33 cellular contexts compared by ENCODE assay signal in genomic region chr12:3353621-3354020, GRCh38.
"Had no signal": no experiment of that assay in that cellular context is flagged by ENCODE, and none has a peak within 500 bp of the region (broad histone marks: within the 10 kb centered on the region; RNA-seq: fewer than 3 reads in every experiment).

No MANE protein-coding gene starts in this region.

- H3K36me3 ChIP-seq: ascending aorta, cardiac muscle cell had no signal

- H3K4me1 ChIP-seq: ascending aorta had no signal

- H3K36me3 Mint-ChIP-seq: activated CD8-positive, alpha-beta memory T cell treated with anti-CD3 and anti-CD28 coated beads, Interleukin-2, amount 10 ng/mL, durations not matched to agents 7 days and 5 days; activated naive CD4-positive, alpha-beta T cell treated with anti-CD3 and anti-CD28 coated beads, Interleukin-2, amount 10 ng/mL, durations not matched to agents 7 days and 5 days; activated naive CD4-positive, alpha-beta T cell treated with anti-CD3 and anti-CD28 coated beads, Interleukin-2, amount 50 U/mL, for 24 hours; activated naive CD8-positive, alpha-beta T cell; activated naive CD8-positive, alpha-beta T cell treated with anti-CD3 and anti-CD28 coated beads, Interleukin-2, amount 10 ng/mL, durations not matched to agents 7 days and 5 days; brain had no signal

- H3K9me3 ChIP-seq: ascending aorta had no signal

- H3K27me3 ChIP-seq: ascending aorta had no signal

- H3K27ac Mint-ChIP-seq: activated B cell treated with CpG ODN at 0.5 μM for 24 hours; activated CD4-positive, alpha-beta memory T cell treated with anti-CD3 and anti-CD28 coated beads, Interleukin-2, amount 10 ng/mL, durations not matched to agents 7 days and 5 days; activated CD4-positive, alpha-beta T cell treated with anti-CD3 and anti-CD28 coated beads, Interleukin-2, amount 10 ng/mL, durations not matched to agents 24 days and 14 days; activated CD8-positive, alpha-beta memory T cell treated with anti-CD3 and anti-CD28 coated beads, Interleukin-2, amount 10 ng/mL, durations not matched to agents 7 days and 5 days; activated CD8-positive, alpha-beta T cell treated with anti-CD3 and anti-CD28 coated beads, Interleukin-2, amount 10 ng/mL, durations not matched to agents 7 days and 5 days; activated naive CD4-positive, alpha-beta T cell treated with anti-CD3 and anti-CD28 coated beads, Interleukin-2, amount 10 ng/mL, durations not matched to agents 7 days and 5 days; activated naive CD4-positive, alpha-beta T cell treated with anti-CD3 and anti-CD28 coated beads, Interleukin-2, amount 50 U/mL, for 24 hours; activated naive CD8-positive, alpha-beta T cell; activated naive CD8-positive, alpha-beta T cell treated with anti-CD3 and anti-CD28 coated beads, Interleukin-2, amount 10 ng/mL, durations not matched to agents 7 days and 5 days; activated naive CD8-positive, alpha-beta T cell treated with anti-CD3 and anti-CD28 coated beads, Interleukin-2, amount 50 U/mL, for 24 hours; activated T-cell treated with anti-CD3 and anti-CD28 coated beads, Interleukin-2, amount 50 U/mL, for 24 hours; activated T-helper 2 cell treated with anti-CD3 and anti-CD28 coated beads, Interferon-gamma antibody, Interleukin-2, Interleukin-4, amounts not matched to agents 10 μg/mL and 5 μg/mL and 100 μg/mL, durations not matched to agents 14 hours and 24 hours and 36 hours; brain; T-helper 1 cell treated with Interleukin-12 subunit alpha and Interleukin-12 subunit beta and Interleukin-4 antibody, amounts not matched to agents 30 μg/mL and 1 μg/mL, for 36 hours; T-helper 2 cell treated with Interferon-gamma antibody and Interleukin-4, amounts not matched to agents 5 μg/mL and 100 μg/mL, for 36 hours had no signal

- H3K27ac ChIP-seq: ascending aorta, cardiac muscle cell, VCaP had no signal

- H3K9me3 Mint-ChIP-seq: activated B cell treated with CpG ODN at 0.5 μM for 24 hours; activated CD4-positive, alpha-beta memory T cell treated with anti-CD3 and anti-CD28 coated beads, Interleukin-2, amount 10 ng/mL, durations not matched to agents 7 days and 5 days; activated CD4-positive, alpha-beta T cell treated with anti-CD3 and anti-CD28 coated beads, Interleukin-2, amount 10 ng/mL, durations not matched to agents 24 days and 14 days; activated naive CD4-positive, alpha-beta T cell treated with anti-CD3 and anti-CD28 coated beads, Interleukin-2, amount 10 ng/mL, durations not matched to agents 7 days and 5 days; activated naive CD4-positive, alpha-beta T cell treated with anti-CD3 and anti-CD28 coated beads, Interleukin-2, amount 50 U/mL, for 24 hours; activated naive CD8-positive, alpha-beta T cell treated with anti-CD3 and anti-CD28 coated beads, Interleukin-2, amount 10 ng/mL, durations not matched to agents 7 days and 5 days; activated naive CD8-positive, alpha-beta T cell treated with anti-CD3 and anti-CD28 coated beads, Interleukin-2, amount 50 U/mL, for 24 hours; activated T-cell treated with anti-CD3 and anti-CD28 coated beads, Interleukin-2, amount 50 U/mL, for 24 hours; activated T-helper 2 cell treated with anti-CD3 and anti-CD28 coated beads, Interferon-gamma antibody, Interleukin-2, Interleukin-4, amounts not matched to agents 10 μg/mL and 5 μg/mL and 100 μg/mL, durations not matched to agents 14 hours and 24 hours and 36 hours; brain; T-helper 1 cell treated with Interleukin-12 subunit alpha and Interleukin-12 subunit beta and Interleukin-4 antibody, amounts not matched to agents 30 μg/mL and 1 μg/mL, for 36 hours; T-helper 2 cell treated with Interferon-gamma antibody and Interleukin-4, amounts not matched to agents 5 μg/mL and 100 μg/mL, for 36 hours had no signal

- H3K4me3 ChIP-seq: ascending aorta, cardiac muscle cell had no signal

- H3K27me3 Mint-ChIP-seq: activated naive CD4-positive, alpha-beta T cell treated with anti-CD3 and anti-CD28 coated beads, Interleukin-2, amount 50 U/mL, for 24 hours; activated naive CD8-positive, alpha-beta T cell; activated naive CD8-positive, alpha-beta T cell treated with anti-CD3 and anti-CD28 coated beads, Interleukin-2, amount 10 ng/mL, durations not matched to agents 7 days and 5 days; activated naive CD8-positive, alpha-beta T cell treated with anti-CD3 and anti-CD28 coated beads, Interleukin-2, amount 50 U/mL, for 24 hours had no signal

- DNase-seq: activated B cell treated with CpG ODN at 0.5 μM for 24 hours; activated CD4-positive, alpha-beta memory T cell treated with anti-CD3 and anti-CD28 coated beads, Interleukin-2, amount 10 ng/mL, durations not matched to agents 7 days and 5 days; activated CD4-positive, alpha-beta T cell treated with anti-CD3 and anti-CD28 coated beads for 4 hours; activated CD4-positive, alpha-beta T cell treated with anti-CD3 and anti-CD28 coated beads, Interleukin-2, amount 10 ng/mL, durations not matched to agents 24 days and 14 days; activated CD4-positive, alpha-beta T cell treated with anti-CD3 and anti-CD28 coated beads, Interleukin-2, amount 50 U/mL, for 1 hour; activated CD4-positive, alpha-beta T cell treated with anti-CD3 and anti-CD28 coated beads, Interleukin-2, amount 50 U/mL, for 4 hours; activated CD4-positive, CD25-positive, alpha-beta regulatory T cell treated with anti-CD3 and anti-CD28 coated beads, Interleukin-2, amount 50 U/mL, for 72 hours; activated CD8-positive, alpha-beta memory T cell treated with anti-CD3 and anti-CD28 coated beads for 24 hours; activated CD8-positive, alpha-beta memory T cell treated with anti-CD3 and anti-CD28 coated beads, Interleukin-2, amount 10 ng/mL, durations not matched to agents 7 days and 5 days; activated CD8-positive, alpha-beta memory T cell treated with anti-CD3 and anti-CD28 coated beads, Interleukin-2, amount 50 U/mL, for 48 hours; activated CD8-positive, alpha-beta T cell treated with anti-CD3 and anti-CD28 coated beads, Interleukin-2, amount 10 ng/mL, durations not matched to agents 7 days and 5 days; activated gamma-delta T cell; activated naive CD4-positive, alpha-beta T cell treated with anti-CD3 and anti-CD28 coated beads, Interleukin-2, amount 10 ng/mL, durations not matched to agents 7 days and 5 days; activated naive CD4-positive, alpha-beta T cell treated with Interleukin-2 at 50 U/mL for 16 hours; activated naive CD8-positive, alpha-beta T cell treated with anti-CD3 and anti-CD28 coated beads, Interleukin-2, amount 10 ng/mL, durations not matched to agents 7 days and 5 days; activated naive CD8-positive, alpha-beta T cell treated with anti-CD3 and anti-CD28 coated beads, Interleukin-2, amount 50 U/mL, for 24 hours; activated T-cell treated with anti-CD3 and anti-CD28 coated beads, Interleukin-2, amount 50 U/mL, for 24 hours; activated T-cell treated with anti-CD3 and anti-CD28 coated beads, Interleukin-2, amount 50 U/mL, for 48 hours; amygdala; anterior cingulate cortex; central memory CD4-positive, alpha-beta T cell; T-helper 1 cell; T-helper 2 cell; T-helper 9 cell had no signal

- H3K4me1 Mint-ChIP-seq: activated B cell treated with CpG ODN at 0.5 μM for 24 hours; activated CD4-positive, alpha-beta memory T cell treated with anti-CD3 and anti-CD28 coated beads, Interleukin-2, amount 10 ng/mL, durations not matched to agents 7 days and 5 days; activated CD4-positive, alpha-beta T cell treated with anti-CD3 and anti-CD28 coated beads, Interleukin-2, amount 10 ng/mL, durations not matched to agents 24 days and 14 days; activated CD8-positive, alpha-beta memory T cell treated with anti-CD3 and anti-CD28 coated beads, Interleukin-2, amount 10 ng/mL, durations not matched to agents 7 days and 5 days; activated naive CD4-positive, alpha-beta T cell treated with anti-CD3 and anti-CD28 coated beads, Interleukin-2, amount 10 ng/mL, durations not matched to agents 7 days and 5 days; activated naive CD4-positive, alpha-beta T cell treated with anti-CD3 and anti-CD28 coated beads, Interleukin-2, amount 50 U/mL, for 24 hours; activated naive CD8-positive, alpha-beta T cell treated with anti-CD3 and anti-CD28 coated beads, Interleukin-2, amount 10 ng/mL, durations not matched to agents 7 days and 5 days; activated naive CD8-positive, alpha-beta T cell treated with anti-CD3 and anti-CD28 coated beads, Interleukin-2, amount 50 U/mL, for 24 hours; brain had no signal

- H3K4me3 Mint-ChIP-seq: activated B cell treated with CpG ODN at 0.5 μM for 24 hours; activated CD4-positive, alpha-beta memory T cell treated with anti-CD3 and anti-CD28 coated beads, Interleukin-2, amount 10 ng/mL, durations not matched to agents 7 days and 5 days; activated CD4-positive, alpha-beta T cell treated with anti-CD3 and anti-CD28 coated beads, Interleukin-2, amount 10 ng/mL, durations not matched to agents 24 days and 14 days; activated CD8-positive, alpha-beta memory T cell treated with anti-CD3 and anti-CD28 coated beads, Interleukin-2, amount 10 ng/mL, durations not matched to agents 7 days and 5 days; activated CD8-positive, alpha-beta T cell treated with anti-CD3 and anti-CD28 coated beads, Interleukin-2, amount 10 ng/mL, durations not matched to agents 7 days and 5 days; activated naive CD4-positive, alpha-beta T cell treated with anti-CD3 and anti-CD28 coated beads, Interleukin-2, amount 10 ng/mL, durations not matched to agents 7 days and 5 days; activated naive CD4-positive, alpha-beta T cell treated with anti-CD3 and anti-CD28 coated beads, Interleukin-2, amount 50 U/mL, for 24 hours; activated naive CD8-positive, alpha-beta T cell; activated naive CD8-positive, alpha-beta T cell treated with anti-CD3 and anti-CD28 coated beads, Interleukin-2, amount 10 ng/mL, durations not matched to agents 7 days and 5 days; activated naive CD8-positive, alpha-beta T cell treated with anti-CD3 and anti-CD28 coated beads, Interleukin-2, amount 50 U/mL, for 24 hours; activated T-cell treated with anti-CD3 and anti-CD28 coated beads, Interleukin-2, amount 50 U/mL, for 24 hours; brain; T-helper 1 cell treated with Interleukin-12 subunit alpha and Interleukin-12 subunit beta and Interleukin-4 antibody, amounts not matched to agents 30 μg/mL and 1 μg/mL, for 36 hours; T-helper 2 cell treated with Interferon-gamma antibody and Interleukin-4, amounts not matched to agents 5 μg/mL and 100 μg/mL, for 36 hours had no signal
